Comparison of ENCODE assay signal across 9 cellular contexts in the genomic region with DNA sequence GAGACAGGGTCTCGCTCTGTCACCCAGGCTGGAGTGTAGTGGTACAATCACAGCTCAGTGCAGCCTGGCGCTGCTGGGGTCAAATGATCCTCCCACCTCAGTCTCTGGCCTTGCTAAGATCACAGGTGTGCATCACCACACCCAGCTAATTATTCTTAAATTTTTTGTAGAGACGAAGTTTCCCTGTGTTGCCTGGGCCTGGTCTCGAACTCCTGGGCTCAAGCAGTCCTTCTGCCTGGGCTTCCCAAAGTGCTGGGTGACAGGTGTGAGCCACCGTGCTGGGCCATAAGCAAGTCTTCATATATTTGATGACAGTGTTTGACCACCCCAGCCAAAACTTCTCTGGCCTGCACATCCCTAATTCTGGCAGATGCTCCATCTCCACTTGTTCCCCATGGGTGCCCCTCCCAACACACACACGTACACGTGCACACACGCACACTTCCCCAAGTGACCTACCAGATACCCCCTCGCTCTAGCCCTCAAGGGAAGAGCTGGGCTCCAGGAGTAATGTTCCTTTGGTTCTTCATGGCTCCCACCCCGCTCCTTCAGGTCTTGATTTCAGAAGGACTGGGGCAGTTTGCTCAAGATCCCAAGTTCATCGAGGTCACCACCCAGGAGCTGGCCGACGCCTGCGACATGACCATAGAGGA.
DNase-seq lines count a peak whose midpoint lies in the region; ATAC-seq, FAIRE-seq and TF ChIP-seq lines count a peak whose summit lies in the region.
"Had no signal": no experiment of that assay in that cellular context is flagged by ENCODE, and none has a peak within 500 bp of the region (broad histone marks: within the 10 kb centered on the region; RNA-seq: fewer than 3 reads in every experiment).

No MANE protein-coding gene starts in this region.

- ATAC-seq in GM23338 = no peak

- peaks cover 26% of the 10 kb centered on the region for H3K4me1 Mint-ChIP-seq in GM23338
- peaks cover 9% of the 10 kb centered on the region for H3K4me1 Mint-ChIP-seq in glutamatergic neuron (ENCODE audit: low read depth, unreplicated experiment)

- no peaks in the 10 kb centered on the region for H3F3A ChIP-seq in GM23338 (replicated peaks; ENCODE audit: low read depth)

- H3K79me2 ChIP-seq in GM23338 (replicated peaks; ENCODE audit: insufficient read depth) = no peaks in the 10 kb centered on the region

- peak overlapping the region; percentile 97 for H2AFZ ChIP-seq in GM23338

- H3K9me3 ChIP-seq in Peyer's patch (no peaks in the 10 kb centered on the region), sigmoid colon (no peaks in the 10 kb centered on the region)

- 55 to 60% methylated on average over 14 of the region's 14 CpGs for WGBS in sigmoid colon, 2 donors

- H3K27ac Mint-ChIP-seq in GM23338 (no peak overlapping the region), glutamatergic neuron (ENCODE audit: unreplicated experiment) (peak overlapping the region; percentile 81)

- no peak for TF ChIP-seq EP300 in sigmoid colon (IDR thresholded peaks at IDR 0.05)

- H3K36me3 Mint-ChIP-seq in GM23338 (ENCODE audit: low read depth) (no peaks in the 10 kb centered on the region; the same call in 2 of the 3 replicates), glutamatergic neuron (ENCODE audit: unreplicated experiment) (peaks cover under 1% of the 10 kb centered on the region)

- H3K27me3 Mint-ChIP-seq in GM23338 (ENCODE audit: insufficient read depth, low read depth, poor library complexity) = peaks cover 17% of the 10 kb centered on the region
- peaks cover 6% of the 10 kb centered on the region for H3K27me3 Mint-ChIP-seq in glutamatergic neuron (ENCODE audit: unreplicated experiment)

- H3K36me3 ChIP-seq in GM23338 (ENCODE audit: insufficient read depth) (no peaks in the 10 kb centered on the region), Peyer's patch (no peaks in the 10 kb centered on the region), sigmoid colon (peaks cover 26 to 63% (median 41%) of the 10 kb centered on the region in 4 donors)

- H3K4me3 ChIP-seq in GM23338 (peak overlapping the region; percentile 80), Peyer's patch (peak overlapping the region; percentile 45 to 63 (median 54)), sigmoid colon (peak overlapping the region in 3 of 4 donors; percentile 24 to 32 (median 27))

- TF ChIP-seq POLR2A in Peyer's patch (IDR thresholded peaks at IDR 0.05) = no peak
- TF ChIP-seq POLR2A in sigmoid colon (IDR thresholded peaks at IDR 0.05) = no peak

- H3K4me2 ChIP-seq in GM23338 = peak overlapping the region; percentile 96

- peaks cover 3% of the 10 kb centered on the region for H3K9me2 ChIP-seq in GM23338 (ENCODE audit: insufficient read depth)

- FAIRE-seq in urothelium cell line (lab: Jason Lieb, UNC) = no peak
- FAIRE-seq: colon had no signal

- H3K4me3 Mint-ChIP-seq in GM23338 (peak overlapping the region; percentile 86), glutamatergic neuron (ENCODE audit: unreplicated experiment) (peak overlapping the region; percentile 88)

- H3K4me1 ChIP-seq in GM23338 (ENCODE audit: insufficient read depth) (peaks cover 19% of the 10 kb centered on the region), Peyer's patch (peaks cover 0 to 7% (median 0%) of the 10 kb centered on the region in 4 donors), sigmoid colon (peaks cover 0 to 8% (median 0%) of the 10 kb centered on the region in 4 donors)

- H3K9me3 Mint-ChIP-seq in GM23338 (no peaks in the 10 kb centered on the region), glutamatergic neuron (ENCODE audit: unreplicated experiment) (peaks cover 10% of the 10 kb centered on the region)

- no peaks in the 10 kb centered on the region for H4K20me1 ChIP-seq in GM23338 (replicated peaks; ENCODE audit: insufficient read depth)

- no peak for DNase-seq in GM23338 (ENCODE audit: low spot score)
- peak in 1 of 3 donors; percentile 30 for DNase-seq in Peyer's patch
- no peak for DNase-seq in glutamatergic neuron
- no peak for DNase-seq in sigmoid colon
- DNase-seq in NCI-H345 (lab: John Stamatoyannopoulos, UW) = no peak
- no peak for DNase-seq in urothelium cell line (ENCODE audit: low spot score)
- no peak for DNase-seq in GM19240 (ENCODE audit: insufficient read length, low spot score)
- DNase-seq: midbrain had no signal

- TF ChIP-seq CTCF in GM23338 (conservative IDR thresholded peaks at IDR 0.05; ENCODE audit: low read depth in 2 of 2) (no peak), Peyer's patch (IDR thresholded peaks at IDR 0.05) (no peak), glutamatergic neuron (IDR thresholded peaks at IDR 0.05; ENCODE audit: partially characterized antibody, unreplicated experiment) (no peak), sigmoid colon (IDR thresholded peaks at IDR 0.05) (no peak)

- H3K27me3 ChIP-seq in GM23338 (ENCODE audit: insufficient read depth) (peaks cover 9% of the 10 kb centered on the region; the same call in 1 of the 2 replicates), Peyer's patch (no peaks in the 10 kb centered on the region), sigmoid colon (no peaks in the 10 kb centered on the region)

- intact Hi-C loops in sigmoid colon (cut with DNase I) = no loop called here

- no peak overlapping the region for H3K27ac ChIP-seq in GM23338 (ENCODE audit: low read depth)
- H3K27ac ChIP-seq in Peyer's patch = peak overlapping the region in 1 of 4 donors; percentile 79
- no peak overlapping the region for H3K27ac ChIP-seq in sigmoid colon

TF ChIP-seq in GM23338, 12 proteins besides CTCF, POLR2A, EP300 and RAD21:
- TF ChIP-seq, protein P1, sequence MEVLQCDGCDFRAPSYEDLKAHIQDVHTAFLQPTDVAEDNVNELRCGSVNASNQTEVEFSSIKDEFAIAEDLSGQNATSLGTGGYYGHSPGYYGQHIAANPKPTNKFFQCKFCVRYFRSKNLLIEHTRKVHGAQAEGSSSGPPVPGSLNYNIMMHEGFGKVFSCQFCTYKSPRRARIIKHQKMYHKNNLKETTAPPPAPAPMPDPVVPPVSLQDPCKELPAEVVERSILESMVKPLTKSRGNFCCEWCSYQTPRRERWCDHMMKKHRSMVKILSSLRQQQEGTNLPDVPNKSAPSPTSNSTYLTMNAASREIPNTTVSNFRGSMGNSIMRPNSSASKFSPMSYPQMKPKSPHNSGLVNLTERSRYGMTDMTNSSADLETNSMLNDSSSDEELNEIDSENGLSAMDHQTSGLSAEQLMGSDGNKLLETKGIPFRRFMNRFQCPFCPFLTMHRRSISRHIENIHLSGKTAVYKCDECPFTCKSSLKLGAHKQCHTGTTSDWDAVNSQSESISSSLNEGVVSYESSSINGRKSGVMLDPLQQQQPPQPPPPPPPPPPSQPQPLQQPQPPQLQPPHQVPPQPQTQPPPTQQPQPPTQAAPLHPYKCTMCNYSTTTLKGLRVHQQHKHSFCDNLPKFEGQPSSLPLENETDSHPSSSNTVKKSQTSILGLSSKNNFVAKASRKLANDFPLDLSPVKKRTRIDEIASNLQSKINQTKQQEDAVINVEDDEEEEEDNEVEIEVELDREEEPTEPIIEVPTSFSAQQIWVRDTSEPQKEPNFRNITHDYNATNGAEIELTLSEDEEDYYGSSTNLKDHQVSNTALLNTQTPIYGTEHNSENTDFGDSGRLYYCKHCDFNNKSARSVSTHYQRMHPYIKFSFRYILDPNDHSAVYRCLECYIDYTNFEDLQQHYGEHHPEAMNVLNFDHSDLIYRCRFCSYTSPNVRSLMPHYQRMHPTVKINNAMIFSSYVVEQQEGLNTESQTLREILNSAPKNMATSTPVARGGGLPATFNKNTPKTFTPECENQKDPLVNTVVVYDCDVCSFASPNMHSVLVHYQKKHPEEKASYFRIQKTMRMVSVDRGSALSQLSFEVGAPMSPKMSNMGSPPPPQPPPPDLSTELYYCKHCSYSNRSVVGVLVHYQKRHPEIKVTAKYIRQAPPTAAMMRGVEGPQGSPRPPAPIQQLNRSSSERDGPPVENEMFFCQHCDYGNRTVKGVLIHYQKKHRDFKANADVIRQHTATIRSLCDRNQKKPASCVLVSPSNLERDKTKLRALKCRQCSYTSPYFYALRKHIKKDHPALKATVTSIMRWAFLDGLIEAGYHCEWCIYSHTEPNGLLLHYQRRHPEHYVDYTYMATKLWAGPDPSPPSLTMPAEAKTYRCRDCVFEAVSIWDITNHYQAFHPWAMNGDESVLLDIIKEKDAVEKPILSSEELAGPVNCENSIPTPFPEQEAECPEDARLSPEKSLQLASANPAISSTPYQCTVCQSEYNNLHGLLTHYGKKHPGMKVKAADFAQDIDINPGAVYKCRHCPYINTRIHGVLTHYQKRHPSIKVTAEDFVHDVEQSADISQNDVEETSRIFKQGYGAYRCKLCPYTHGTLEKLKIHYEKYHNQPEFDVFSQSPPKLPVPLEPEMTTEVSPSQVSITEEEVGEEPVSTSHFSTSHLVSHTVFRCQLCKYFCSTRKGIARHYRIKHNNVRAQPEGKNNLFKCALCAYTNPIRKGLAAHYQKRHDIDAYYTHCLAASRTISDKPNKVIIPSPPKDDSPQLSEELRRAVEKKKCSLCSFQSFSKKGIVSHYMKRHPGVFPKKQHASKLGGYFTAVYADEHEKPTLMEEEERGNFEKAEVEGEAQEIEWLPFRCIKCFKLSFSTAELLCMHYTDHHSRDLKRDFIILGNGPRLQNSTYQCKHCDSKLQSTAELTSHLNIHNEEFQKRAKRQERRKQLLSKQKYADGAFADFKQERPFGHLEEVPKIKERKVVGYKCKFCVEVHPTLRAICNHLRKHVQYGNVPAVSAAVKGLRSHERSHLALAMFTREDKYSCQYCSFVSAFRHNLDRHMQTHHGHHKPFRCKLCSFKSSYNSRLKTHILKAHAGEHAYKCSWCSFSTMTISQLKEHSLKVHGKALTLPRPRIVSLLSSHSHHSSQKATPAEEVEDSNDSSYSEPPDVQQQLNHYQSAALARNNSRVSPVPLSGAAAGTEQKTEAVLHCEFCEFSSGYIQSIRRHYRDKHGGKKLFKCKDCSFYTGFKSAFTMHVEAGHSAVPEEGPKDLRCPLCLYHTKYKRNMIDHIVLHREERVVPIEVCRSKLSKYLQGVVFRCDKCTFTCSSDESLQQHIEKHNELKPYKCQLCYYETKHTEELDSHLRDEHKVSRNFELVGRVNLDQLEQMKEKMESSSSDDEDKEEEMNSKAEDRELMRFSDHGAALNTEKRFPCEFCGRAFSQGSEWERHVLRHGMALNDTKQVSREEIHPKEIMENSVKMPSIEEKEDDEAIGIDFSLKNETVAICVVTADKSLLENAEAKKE (CRISPR knock-in tag; IDR thresholded peaks at IDR 0.05) = 0 out of 2 replicates have a peak, but pooled peaks have one; percentile 4
- no peak for TF ChIP-seq EZH2phosphoT487 (IDR thresholded peaks at IDR 0.05; ENCODE audit: unreplicated experiment)

Comparison
In these comparisons a context has a peak if more than half of its experiments do, and no peak if none do; other contexts are left out.
1. H3K4me3 ChIP-seq: peak in every context shown above with its lines; median percentile 80 in GM23338; 54 in Peyer's patch; 27 in sigmoid colon.